In the genomic region with DNA sequence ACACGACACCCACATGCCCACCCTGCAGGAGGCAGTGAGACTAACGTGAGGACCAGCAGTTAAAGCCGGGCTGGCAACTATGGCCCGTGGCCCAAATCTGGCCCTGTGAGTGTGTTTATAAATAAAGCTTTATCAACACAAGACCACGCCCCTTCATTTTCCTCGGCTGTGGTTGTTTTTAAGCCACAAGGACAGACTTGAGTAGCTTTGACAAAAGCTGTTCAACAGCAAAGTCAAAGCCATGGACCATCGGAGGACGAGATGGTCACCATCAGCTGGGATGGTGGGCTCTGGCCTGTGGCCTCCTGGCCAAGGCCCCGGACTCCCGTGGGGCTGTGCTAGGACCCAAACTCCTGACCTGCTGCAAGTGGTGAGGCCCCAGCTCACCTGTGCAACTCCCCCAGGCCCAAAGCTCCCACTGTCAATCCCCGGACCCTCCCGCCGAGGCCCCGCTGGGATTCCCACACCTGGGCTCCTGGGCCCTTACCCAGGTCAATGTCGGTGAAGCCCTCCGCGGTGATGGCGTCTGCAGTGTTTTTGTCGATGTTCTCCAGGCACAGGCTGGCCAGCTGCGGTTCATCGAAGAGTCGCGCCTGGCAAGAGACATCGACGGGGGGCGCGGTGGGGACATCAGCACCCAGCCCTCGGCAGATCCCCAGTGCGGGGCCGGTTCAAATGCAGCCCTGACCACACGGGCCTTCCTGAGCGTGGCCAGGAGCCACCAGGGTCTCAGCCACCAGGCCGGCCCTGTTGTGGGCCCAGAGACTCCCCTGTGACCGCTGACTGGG, we compare ENCODE assay signal across 25 cellular contexts.
"Had no signal": no experiment of that assay in that cellular context is flagged by ENCODE, and none has a peak within 500 bp of the region (broad histone marks: within the 10 kb centered on the region; RNA-seq: fewer than 3 reads in every experiment).

No MANE protein-coding gene starts in this region.

- H3K36me3 Mint-ChIP-seq: activated naive CD8-positive, alpha-beta T cell had no signal

- H3K27ac ChIP-seq: cardiac muscle cell, KMS-11, WERI-Rb-1 had no signal

- H3K4me2 ChIP-seq: KMS-11 had no signal

- H3K9me3 Mint-ChIP-seq: activated CD4-positive, alpha-beta memory T cell treated with anti-CD3 and anti-CD28 coated beads, Interleukin-2, amount 10 ng/mL, durations not matched to agents 7 days and 5 days; activated naive CD4-positive, alpha-beta T cell treated with anti-CD3 and anti-CD28 coated beads for 36 hours; activated T-helper 17 cell treated with anti-CD3 and anti-CD28 coated beads, Interleukin-2, amount 50 U/mL, for 72 hours had no signal

- DNase-seq: activated CD4-positive, alpha-beta memory T cell treated with anti-CD3 and anti-CD28 coated beads, Interleukin-2, amount 10 ng/mL, durations not matched to agents 7 days and 5 days; activated CD4-positive, alpha-beta T cell treated with anti-CD3 and anti-CD28 coated beads for 36 hours; activated CD4-positive, alpha-beta T cell treated with anti-CD3 and anti-CD28 coated beads, Interleukin-2, amount 50 U/mL, for 1 hour; activated gamma-delta T cell; activated naive CD4-positive, alpha-beta T cell treated with anti-CD3 and anti-CD28 coated beads for 36 hours; activated T-cell treated with anti-CD3 and anti-CD28 coated beads for 4 hours; activated T-cell treated with anti-CD3 and anti-CD28 coated beads, Interleukin-2, amount 50 U/mL, for 48 hours; amygdala; NCI-H1092 treated with DMSO at 0.1 percent for 48 hours; NCI-H1436; NCI-H1694 treated with DMSO at 0.1 percent for 48 hours; NCI-H2029 treated with DMSO at 0.1 percent for 48 hours; NCI-H345; NCI-H510A; NCI-H526 treated with DMSO at 0.1 percent for 48 hours; NK-92 treated with Interleukin-12 subunit alpha and Interleukin-12 subunit beta, amount 100 ng/mL, for 24 hours; OCI-M1; SIG-M5; WERI-Rb-1 had no signal

- H3K27me3 ChIP-seq: cardiac muscle cell had no signal

- H3K4me3 ChIP-seq: cardiac muscle cell had no signal

- H3K9ac ChIP-seq: KMS-11 had no signal

- H3K27ac Mint-ChIP-seq: activated CD4-positive, alpha-beta memory T cell treated with anti-CD3 and anti-CD28 coated beads, Interleukin-2, amount 10 ng/mL, durations not matched to agents 7 days and 5 days; activated CD4-positive, alpha-beta T cell treated with anti-CD3 and anti-CD28 coated beads for 36 hours; activated naive CD4-positive, alpha-beta T cell treated with anti-CD3 and anti-CD28 coated beads for 36 hours; activated naive CD8-positive, alpha-beta T cell; activated T-helper 17 cell treated with anti-CD3 and anti-CD28 coated beads, Interleukin-2, amount 50 U/mL, for 72 hours had no signal

- FAIRE-seq: astrocyte had no signal

- ATAC-seq: activated CD4-positive, alpha-beta T cell treated with anti-CD3 and anti-CD28 coated beads for 36 hours; activated T-helper 17 cell treated with anti-CD3 and anti-CD28 coated beads, Interleukin-2, amount 50 U/mL, for 72 hours had no signal

- H3K27me3 Mint-ChIP-seq: activated CD4-positive, alpha-beta memory T cell treated with anti-CD3 and anti-CD28 coated beads, Interleukin-2, amount 10 ng/mL, durations not matched to agents 7 days and 5 days; activated CD4-positive, alpha-beta T cell treated with anti-CD3 and anti-CD28 coated beads for 36 hours; activated naive CD8-positive, alpha-beta T cell; activated T-helper 17 cell treated with anti-CD3 and anti-CD28 coated beads, Interleukin-2, amount 50 U/mL, for 72 hours had no signal

- H3K4me3 Mint-ChIP-seq: activated CD4-positive, alpha-beta memory T cell treated with anti-CD3 and anti-CD28 coated beads, Interleukin-2, amount 10 ng/mL, durations not matched to agents 7 days and 5 days; activated CD4-positive, alpha-beta T cell treated with anti-CD3 and anti-CD28 coated beads for 36 hours; activated naive CD4-positive, alpha-beta T cell treated with anti-CD3 and anti-CD28 coated beads for 36 hours; activated naive CD8-positive, alpha-beta T cell; activated T-helper 17 cell treated with anti-CD3 and anti-CD28 coated beads, Interleukin-2, amount 50 U/mL, for 72 hours; brain had no signal

- H3K4me1 Mint-ChIP-seq: activated CD4-positive, alpha-beta memory T cell treated with anti-CD3 and anti-CD28 coated beads, Interleukin-2, amount 10 ng/mL, durations not matched to agents 7 days and 5 days; activated CD4-positive, alpha-beta T cell treated with anti-CD3 and anti-CD28 coated beads for 36 hours; activated T-helper 17 cell treated with anti-CD3 and anti-CD28 coated beads, Interleukin-2, amount 50 U/mL, for 72 hours; brain had no signal
